ENCODE assay signal across 14 cellular contexts in the genomic region with DNA sequence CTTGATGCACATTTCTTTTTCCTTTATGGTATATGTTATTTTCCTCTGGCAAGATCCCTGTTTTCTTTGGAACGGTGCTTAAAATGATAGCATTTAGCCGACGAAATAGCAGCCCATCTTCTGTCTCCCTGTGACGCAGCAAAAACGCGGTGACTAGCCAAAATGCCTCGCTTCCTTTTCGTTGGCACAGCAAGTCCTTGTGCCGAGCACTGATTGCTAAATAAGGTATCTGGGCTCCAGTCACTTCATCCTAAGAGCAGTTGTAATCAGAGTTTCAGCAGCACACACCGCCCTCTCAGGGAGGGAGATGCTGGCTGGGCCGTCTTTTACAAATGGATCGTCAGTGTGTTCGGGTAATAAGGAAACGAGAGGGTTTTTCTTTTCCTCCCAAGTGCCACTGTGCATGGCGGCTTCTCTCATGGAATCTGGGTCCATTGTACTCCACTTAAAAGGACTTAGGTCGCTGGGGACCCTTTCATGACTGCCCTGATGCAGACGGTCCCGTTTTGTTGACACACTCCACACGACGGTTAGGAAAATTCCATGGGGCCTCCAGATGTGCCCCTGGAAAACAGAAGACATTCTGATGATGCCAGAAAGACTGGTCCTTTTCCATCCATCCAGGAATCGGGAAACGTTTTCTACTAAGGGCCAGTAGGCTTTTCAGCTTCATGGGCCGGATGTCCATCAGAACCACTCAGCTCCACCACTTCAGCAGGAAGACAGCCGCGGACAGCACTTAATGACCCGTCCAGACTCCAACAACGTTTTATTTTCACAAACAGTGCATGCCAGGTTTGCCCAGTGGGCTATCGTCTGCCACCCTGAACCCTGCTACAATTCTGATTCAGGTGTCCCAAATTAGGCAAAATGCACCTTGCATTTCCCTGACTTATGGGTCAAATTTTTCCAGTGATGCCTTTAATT.
DNase-seq lines count a peak whose midpoint lies in the region; ATAC-seq and TF ChIP-seq lines count a peak whose summit lies in the region.
"Had no signal": no experiment of that assay in that cellular context is flagged by ENCODE, and none has a peak within 500 bp of the region (broad histone marks: within the 10 kb centered on the region; RNA-seq: fewer than 3 reads in every experiment).

No MANE protein-coding gene starts in this region.

- H3K27me3 Mint-ChIP-seq in Caco-2 (ENCODE audit: insufficient read depth, unreplicated experiment) = peaks cover 4% of the 10 kb centered on the region
- peaks cover 11% of the 10 kb centered on the region for H3K27me3 Mint-ChIP-seq in glutamatergic neuron (ENCODE audit: unreplicated experiment)

- H3K27ac Mint-ChIP-seq in Caco-2 (ENCODE audit: unreplicated experiment) (peak overlapping the region; percentile 81), glutamatergic neuron (ENCODE audit: unreplicated experiment) (peak overlapping the region; percentile 45)
- H3K27ac Mint-ChIP-seq: stimulated activated naive CD8-positive, alpha-beta T cell treated with anti-CD3 and anti-CD28 coated beads, Interleukin-15, Interleukin-2, amounts not matched to agents 100 ng/mL and 50 ng/mL, for 24 hours had no signal

- no peaks in the 10 kb centered on the region for H3K36me3 ChIP-seq in Caco-2 (ENCODE audit: control insufficient read depth, insufficient read depth, low read length)
- no peaks in the 10 kb centered on the region for H3K36me3 ChIP-seq in neuron (ENCODE audit: insufficient read depth, low read length)
- H3K36me3 ChIP-seq: BLaER1, spleen had no signal

- no peak overlapping the region for H3K4me3 ChIP-seq in Caco-2 (ENCODE audit: low read depth, low read length)
- H3K4me3 ChIP-seq in astrocyte of the cerebellum (ENCODE audit: low read depth, low read length) = no peak overlapping the region
- peak overlapping the region; percentile 35 for H3K4me3 ChIP-seq in neuron (ENCODE audit: low read length)
- H3K4me3 ChIP-seq: BLaER1, spleen had no signal

- TF ChIP-seq CTCF in Caco-2 (IDR thresholded peaks at IDR 0.05; ENCODE audit: insufficient read depth in 1 of 2, low read depth in 1 of 2, low read length in 1 of 2, severe bottlenecking in 1 of 2, unreplicated experiment in 1 of 2) (no peak), astrocyte of the cerebellum (IDR thresholded peaks at IDR 0.05; ENCODE audit: low read depth, low read length, missing control alignments) (no peak), glutamatergic neuron (IDR thresholded peaks at IDR 0.05; ENCODE audit: partially characterized antibody, unreplicated experiment) (no peak)

- BruUV-seq in Caco-2 (replicated peaks; lab: Mats Ljungman, UMichigan) = no TSS peak

- peak in 1 of 2 experiments; percentile 19 for DNase-seq in Caco-2
- DNase-seq in astrocyte of the cerebellum (ENCODE audit: low read depth) = peak; percentile 70
- DNase-seq in glutamatergic neuron = no peak
- no peak for DNase-seq in HEK293T (ENCODE audit: extremely low spot score)
- no peak for DNase-seq in stimulated activated CD4-positive, alpha-beta T cell treated with anti-CD3 and anti-CD28 coated beads, Interleukin-1b, Interleukin-23, amount 100 ng/mL, for 48 hours
- DNase-seq in NCI-H345 (lab: John Stamatoyannopoulos, UW) = no peak
- DNase-seq: NCI-H1930, SHP77 treated with DMSO at 0.1 percent for 48 hours, spleen had no signal

- H3K9me3 ChIP-seq in Caco-2 = peaks cover 9% of the 10 kb centered on the region
- no peaks in the 10 kb centered on the region for H3K9me3 ChIP-seq in neuron (ENCODE audit: low read length)
- H3K9me3 ChIP-seq: BLaER1 had no signal

- no peaks in the 10 kb centered on the region for H3K36me3 Mint-ChIP-seq in Caco-2 (ENCODE audit: insufficient read depth, unreplicated experiment)
- no peaks in the 10 kb centered on the region for H3K36me3 Mint-ChIP-seq in glutamatergic neuron (ENCODE audit: unreplicated experiment)

- H3K4me1 Mint-ChIP-seq in Caco-2 (ENCODE audit: low read depth, unreplicated experiment) = peaks cover 23% of the 10 kb centered on the region
- peaks cover 34% of the 10 kb centered on the region for H3K4me1 Mint-ChIP-seq in glutamatergic neuron (ENCODE audit: low read depth, unreplicated experiment)

- in situ Hi-C loops in astrocyte of the cerebellum (cut with HindIII; ENCODE audit: low sequenced_read_pairs) = no loop called here

- peaks cover 44% of the 10 kb centered on the region for H3K4me1 ChIP-seq in Caco-2
- peaks cover 74% of the 10 kb centered on the region for H3K4me1 ChIP-seq in neuron (ENCODE audit: insufficient read depth, low read length)

- H3K4me3 Mint-ChIP-seq in Caco-2 (ENCODE audit: unreplicated experiment) = no peak overlapping the region
- peak overlapping the region; percentile 1 for H3K4me3 Mint-ChIP-seq in glutamatergic neuron (ENCODE audit: unreplicated experiment)
- H3K4me3 Mint-ChIP-seq: stimulated activated naive CD8-positive, alpha-beta T cell treated with anti-CD3 and anti-CD28 coated beads, Interleukin-15, Interleukin-2, amounts not matched to agents 100 ng/mL and 50 ng/mL, for 24 hours had no signal

- H3K27me3 ChIP-seq in Caco-2 (replicated peaks; ENCODE audit: control insufficient read depth, insufficient read depth, low read length) (no peaks in the 10 kb centered on the region; the same call in 1 of the 2 replicates), neuron (ENCODE audit: insufficient read depth, low read length) (no peaks in the 10 kb centered on the region)
- H3K27me3 ChIP-seq: BLaER1 had no signal

- ATAC-seq in esophagus mucosa = no peak
- ATAC-seq: left lobe of liver had no signal

- no peak overlapping the region for H2AFZ ChIP-seq in neuron (ENCODE audit: low read depth, low read length)

- CTCF ChIA-PET in Caco-2 (lab: Charles Lee) = no interaction called here
- CTCF ChIA-PET in HEK293T (lab: Yijun Ruan, JAX) = no interaction called here

- intact Hi-C loops in Caco-2 (cut with micrococcal nuclease; ENCODE audit: unreplicated experiment) = no loop called here

- H3K9me3 Mint-ChIP-seq in Caco-2 (ENCODE audit: unreplicated experiment) (peaks cover 26% of the 10 kb centered on the region), glutamatergic neuron (ENCODE audit: unreplicated experiment) (peaks cover 2% of the 10 kb centered on the region)
- H3K9me3 Mint-ChIP-seq: stimulated activated naive CD8-positive, alpha-beta T cell treated with anti-CD3 and anti-CD28 coated beads, Interleukin-15, Interleukin-2, amounts not matched to agents 100 ng/mL and 50 ng/mL, for 24 hours had no signal

- POLR2A ChIA-PET in Caco-2 (lab: Charles Lee) = no interaction called here
- POLR2A ChIA-PET in HEK293T (lab: Yijun Ruan, JAX) = no interaction called here

TF ChIP-seq in HEK293T, 16 proteins besides CTCF, POLR2A, EP300 and RAD21:
- TF ChIP-seq FOXM1 (IDR thresholded peaks at IDR 0.05; ENCODE audit: borderline replicate concordance) (no peak), SUZ12 (IDR thresholded peaks at IDR 0.05) (no peak), ELF4 (IDR thresholded peaks at IDR 0.05) (no peak), LEF1 (IDR thresholded peaks at IDR 0.05; ENCODE audit: borderline replicate concordance) (no peak), ARNT (IDR thresholded peaks at IDR 0.05) (no peak), PKNOX1 (IDR thresholded peaks at IDR 0.05) (no peak), BHLHE40 (IDR thresholded peaks at IDR 0.05; ENCODE audit: borderline replicate concordance) (no peak)
TF ChIP-seq in HEK293T: peak in this region for 0.
